ENCODE assay signal across 8 cellular contexts in genomic region chr9:2655411-2655901, GRCh38.
DNase-seq lines count a peak whose midpoint lies in the region; ATAC-seq, FAIRE-seq and TF ChIP-seq lines count a peak whose summit lies in the region.

No MANE protein-coding gene starts in this region.

- FAIRE-seq in H54 (lab: Jason Lieb, UNC), result peak; percentile 100

- TF ChIP-seq POLR2A in H54 (IDR thresholded peaks at IDR 0.05; ENCODE audit: low read depth, low read length), result no peak

- H3K27ac ChIP-seq in epithelial cell of prostate, result peak overlapping the region; percentile 91

- DNase-seq in CD1c-positive myeloid dendritic cell (ENCODE audit: extremely low spot score) (peak; percentile 4), H54 (ENCODE audit: insufficient read length, low spot score) (peak; percentile 71), SIG-M5 treated with dmso at 0.1 percent for 504 hours (lab: John Stamatoyannopoulos, UW; ENCODE audit: unreplicated experiment) (peak; percentile 64), epithelial cell of prostate (ENCODE audit: low read depth, low spot score) (peak; percentile 84), smooth muscle cell of the brain vasculature (ENCODE audit: low read depth, low spot score) (peak; percentile 67), NCI-H1048 (lab: John Stamatoyannopoulos, UW) (no peak), DMS 273 treated with DMSO at 0.1 percent for 48 hours (lab: John Stamatoyannopoulos, UW) (no peak)

- no peak for ATAC-seq in GM18520 (IDR thresholded peaks at IDR 0.05; ENCODE audit: unreplicated experiment)

Comparison
In these comparisons a context has a peak if more than half of its experiments do, and no peak if none do; other contexts are left out.
1. DNase-seq: peak in CD1c-positive myeloid dendritic cell (single experiment), H54 (single experiment), SIG-M5 treated with dmso at 0.1 percent for 504 hours (single experiment), epithelial cell of prostate (single experiment) and smooth muscle cell of the brain vasculature (single experiment); none in NCI-H1048 (single experiment) and DMS 273 treated with DMSO at 0.1 percent for 48 hours (single experiment).